Comparison of ENCODE assay signal across 8 cellular contexts in the genomic region with DNA sequence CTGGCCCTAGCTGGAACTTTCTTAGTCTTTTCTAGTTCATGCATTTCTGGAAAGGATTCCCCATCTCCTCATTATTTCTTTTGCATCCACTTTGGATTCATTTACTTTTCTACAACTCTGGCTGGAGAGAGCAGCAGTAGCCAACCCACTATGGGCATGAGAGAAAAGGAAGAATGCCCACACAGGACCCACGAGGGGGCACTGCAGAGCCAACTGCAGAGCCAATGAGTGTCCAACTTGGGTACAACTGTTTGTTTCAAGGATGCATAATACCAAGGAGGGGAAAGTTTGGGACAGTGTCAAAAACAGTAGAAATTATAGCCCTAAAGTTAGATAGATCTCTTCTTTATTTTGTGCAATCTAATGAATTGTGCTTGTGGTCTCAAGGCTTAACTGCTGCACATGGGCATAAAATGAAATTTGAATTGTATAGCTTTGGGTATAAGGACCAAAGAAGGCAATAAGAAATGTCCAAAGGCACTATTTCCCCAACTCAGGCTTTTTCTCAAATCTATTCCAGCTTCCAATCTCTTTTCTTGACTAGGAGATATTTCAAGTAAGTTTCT.
DNase-seq lines count a peak whose midpoint lies in the region; ATAC-seq and TF ChIP-seq lines count a peak whose summit lies in the region.

No MANE protein-coding gene starts in this region.

- in situ Hi-C loops in HAP-1 (cut with MboI; ENCODE audit: low sequenced_read_pairs), result no loop called here

- no peaks in the 10 kb centered on the region for H3K27me3 Mint-ChIP-seq in Calu3 (ENCODE audit: unreplicated experiment)

- CTCF ChIA-PET in Calu3 (lab: Charles Lee), result interaction anchor here (1.0 kb wide), 1 partner anchor 234 kb away, joined by 3 read pairs; the partner anchor contains the start of gene APBB2

- no peak overlapping the region for H3K4me3 Mint-ChIP-seq in Calu3 (ENCODE audit: low read depth, unreplicated experiment)

- DNase-seq in Calu3 (no peak), HAP-1 (ENCODE audit: low spot score in 2 of 2) (peak; percentile 12 to 24), UCSD-AML1 (lab: John Stamatoyannopoulos, UW; ENCODE audit: unreplicated experiment) (peak; percentile 48), left lobe of liver (ENCODE audit: low spot score) (no peak), islet precursor cell (no peak), GF-D8 (lab: John Stamatoyannopoulos, UW) (no peak)
- no peak for DNase-seq in stimulated activated CD4-positive, alpha-beta T cell treated with anti-CD3 and anti-CD28 coated beads, Interleukin-4, amount 100 ng/mL, for 1 hour

- intact Hi-C loops in Calu3 (cut with micrococcal nuclease; ENCODE audit: unreplicated experiment), result no loop called here

- H3K27ac Mint-ChIP-seq in Calu3 (ENCODE audit: unreplicated experiment), result no peak overlapping the region

- no peaks in the 10 kb centered on the region for H3K36me3 ChIP-seq in HAP-1 (replicated peaks)

- H3K4me3 ChIP-seq in HAP-1, result no peak overlapping the region

- H3K4me1 Mint-ChIP-seq in Calu3 (ENCODE audit: low read depth, unreplicated experiment), result no peaks in the 10 kb centered on the region

- H3K9me3 Mint-ChIP-seq in Calu3 (ENCODE audit: low read depth, unreplicated experiment), result no peaks in the 10 kb centered on the region

- BruUV-seq in Calu3 (replicated peaks; lab: Mats Ljungman, UMichigan), result no TSS peak

- no peaks in the 10 kb centered on the region for H3K9me3 ChIP-seq in HAP-1

- no peaks in the 10 kb centered on the region for H3K27me3 ChIP-seq in HAP-1 (ENCODE audit: low read depth)

- no peaks in the 10 kb centered on the region for H3K36me3 Mint-ChIP-seq in Calu3 (ENCODE audit: insufficient read depth, unreplicated experiment)

- TF ChIP-seq CTCF in Calu3 (IDR thresholded peaks at IDR 0.05; ENCODE audit: unreplicated experiment), result peak; percentile 19

- H3K4me1 ChIP-seq in HAP-1, result 0 out of 2 replicates have a peak, but pooled peaks cover 3% of the 10 kb centered on the region

- ATAC-seq in left lobe of liver (peak; percentile 77), HG03342 (IDR thresholded peaks at IDR 0.05; ENCODE audit: unreplicated experiment) (no peak)

Comparison
In these comparisons a context has a peak if more than half of its experiments do, and no peak if none do; other contexts are left out.
1. DNase-seq: peak in HAP-1 (2 of 2) and UCSD-AML1 (single experiment); none in Calu3 (single experiment), left lobe of liver (single experiment), islet precursor cell (single experiment), stimulated activated CD4-positive, alpha-beta T cell treated with anti-CD3 and anti-CD28 coated beads, Interleukin-4, amount 100 ng/mL, for 1 hour (single experiment) and GF-D8 (single experiment).